8 cellular contexts compared by ENCODE assay signal in the genomic region with DNA sequence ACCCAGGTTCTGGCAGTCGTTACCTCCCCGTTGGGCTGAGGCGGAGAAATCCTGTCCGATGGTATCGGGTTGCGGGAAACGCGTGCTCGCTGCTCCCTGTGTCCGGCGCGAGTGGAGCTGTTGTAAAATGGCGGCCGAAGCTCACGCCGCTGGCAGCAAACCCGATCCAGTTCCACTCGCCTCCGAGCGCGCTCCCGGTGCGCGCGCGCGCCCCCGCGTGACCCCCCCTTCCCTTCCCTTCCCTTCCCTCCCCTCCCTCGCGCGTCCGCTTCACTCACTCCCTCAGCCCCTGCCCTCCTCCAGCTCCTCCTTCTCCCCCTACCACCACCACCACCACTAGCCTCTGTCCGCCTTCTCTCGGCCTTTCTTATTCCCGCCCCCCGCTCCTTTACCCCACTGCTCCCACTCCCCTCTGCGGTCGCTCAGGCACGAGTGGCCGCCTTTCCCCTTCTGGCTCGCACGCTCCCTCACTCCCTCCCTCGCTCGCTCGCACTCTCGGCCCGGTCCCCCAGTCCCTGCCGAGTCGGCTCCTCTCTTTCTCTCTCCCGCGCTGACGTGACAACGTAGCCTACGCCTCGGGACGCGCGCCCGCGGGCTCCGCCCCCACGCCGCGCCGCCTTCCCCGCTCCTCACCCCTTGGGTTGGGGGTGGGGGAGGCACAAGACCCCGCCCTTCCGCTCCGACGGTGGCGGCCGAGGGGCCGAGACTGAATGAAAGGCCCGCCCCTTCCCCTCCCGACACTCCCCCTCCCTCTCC. TPM values are rescaled to one million over a fixed set of nuclear protein-coding genes. Genes with fewer than 3 reads are reported as not detected.
DNase-seq lines count a peak whose midpoint lies in the region; ATAC-seq and TF ChIP-seq lines count a peak whose summit lies in the region.

Gene SYNCRIP (minus strand): TSS at position 113 of the 756 bp plus-strand sequence. CDS start 1,447 bp downstream, outside the sequence.

- H3K4me3 Mint-ChIP-seq in activated naive CD8-positive, alpha-beta T cell: peak within 1 kb of the TSS; percentile 98

- peaks cover 44% of the 10 kb centered on the region for H4K20me1 ChIP-seq in osteoblast (ENCODE audit: insufficient read depth, low read length)

- H3K4me3 ChIP-seq in GM12864 (ENCODE audit: low read depth, low read length): peak within 1 kb of the TSS; percentile 100
- peak within 1 kb of the TSS; percentile 100 for H3K4me3 ChIP-seq in osteoblast (ENCODE audit: insufficient read depth, low read length)
- peak within 1 kb of the TSS; percentile 89 to 94 for H3K4me3 ChIP-seq in testis

- H3K36me3 ChIP-seq in osteoblast (ENCODE audit: insufficient read depth, low read length) (peaks cover 27% of the 10 kb centered on the region), testis (ENCODE audit: low read depth, missing control alignments) (no peaks in the 10 kb centered on the region)

- H3K27ac Mint-ChIP-seq in activated naive CD8-positive, alpha-beta T cell: peak within 1 kb of the TSS; percentile 98

- peaks cover 28% of the 10 kb centered on the region for H3K36me3 Mint-ChIP-seq in activated naive CD8-positive, alpha-beta T cell

- 0% methylated on average over 37 to 74 of the region's 76 CpGs for WGBS in testis, 2 donors

- H3K4me1 ChIP-seq in osteoblast (ENCODE audit: insufficient read depth, low read length) (peaks cover 22% of the 10 kb centered on the region), testis (no peaks in the 10 kb centered on the region)

- H3K27me3 ChIP-seq in osteoblast (ENCODE audit: insufficient read depth, low read length): no peaks in the 10 kb centered on the region
- no peaks in the 10 kb centered on the region for H3K27me3 ChIP-seq in testis

- H3K4me1 Mint-ChIP-seq in activated naive CD8-positive, alpha-beta T cell (ENCODE audit: low read depth): peaks cover 43% of the 10 kb centered on the region

- no peaks in the 10 kb centered on the region for H3K9me3 Mint-ChIP-seq in activated naive CD8-positive, alpha-beta T cell (ENCODE audit: low read depth)

- DNase-seq in GM12864 (ENCODE audit: low read depth): peak; percentile 89
- DNase-seq in NCI-H1105 treated with DMSO at 0.1 percent for 48 hours (lab: John Stamatoyannopoulos, UW): peak; percentile 96
- DNase-seq in SKM-1 treated with dmso at 0.1 percent for 144 hours (lab: John Stamatoyannopoulos, UW; ENCODE audit: unreplicated experiment): peak; percentile 97
- peak; percentile 100 for DNase-seq in glomerular visceral epithelial cell (ENCODE audit: extremely low spot score)
- peak; percentile 97 for DNase-seq in osteoblast (ENCODE audit: insufficient read length, low spot score, missing footprints)
- peak; percentile 99 for DNase-seq in testis

- H3K79me2 ChIP-seq in osteoblast (ENCODE audit: insufficient read depth, low read length): peaks cover 48% of the 10 kb centered on the region

- peak within 1 kb of the TSS; percentile 100 for H3K4me2 ChIP-seq in osteoblast (ENCODE audit: insufficient read depth, low read length)

- intact Hi-C loops in testis (cut with DNase I; ENCODE audit: low total_unique reads): loop anchor here (5.0 kb wide), 2 partner anchors 34 to 51 kb away; partner anchors contain the start of gene SNX14

- H3K27me3 Mint-ChIP-seq in activated naive CD8-positive, alpha-beta T cell: no peaks in the 10 kb centered on the region

- H2AFZ ChIP-seq in osteoblast (ENCODE audit: low read length): peak within 1 kb of the TSS; percentile 92

- peak; percentile 90 for TF ChIP-seq POLR2A in testis (IDR thresholded peaks at IDR 0.05)

- H3K9me3 ChIP-seq in osteoblast (ENCODE audit: low read depth, low read length) (no peaks in the 10 kb centered on the region), testis (no peaks in the 10 kb centered on the region)

- TF ChIP-seq CTCF in GM12864 (IDR thresholded peaks at IDR 0.05; ENCODE audit: low read depth, low read length, missing control alignments): no peak
- no peak for TF ChIP-seq CTCF in osteoblast (IDR thresholded peaks at IDR 0.05; ENCODE audit: extremely low read depth, low read depth, low read length)
- TF ChIP-seq CTCF in testis (IDR thresholded peaks at IDR 0.05): no peak

- peak; percentile 71 for ATAC-seq in HG02678 (IDR thresholded peaks at IDR 0.05; ENCODE audit: unreplicated experiment)

- H3K27ac ChIP-seq in osteoblast (ENCODE audit: low read depth, low read length) (peak within 1 kb of the TSS; percentile 98), testis (peak within 1 kb of the TSS; percentile 99 to 100)

RNA-seq across cellular contexts. Expression of gene SYNCRIP, which starts in this region (rescaled TPM):
- total RNA-seq in osteoblast: 59.4 and 59.8 TPM in 2 replicates
- total RNA-seq in testis: 10 to 100 TPM; 51.6 to 55.1 TPM
- polyA plus RNA-seq in testis (ENCODE audit: insufficient read depth, low read depth, low replicate concordance): 67.0 TPM

Comparison
In these comparisons a context has a peak if more than half of its experiments do, and no peak if none do; other contexts are left out.
1. Peak in every context shown above with its lines: DNase-seq, ATAC-seq, H3K4me3 ChIP-seq and H3K27ac ChIP-seq.